ENCODE assay signal across 6 cellular contexts in the genomic region with DNA sequence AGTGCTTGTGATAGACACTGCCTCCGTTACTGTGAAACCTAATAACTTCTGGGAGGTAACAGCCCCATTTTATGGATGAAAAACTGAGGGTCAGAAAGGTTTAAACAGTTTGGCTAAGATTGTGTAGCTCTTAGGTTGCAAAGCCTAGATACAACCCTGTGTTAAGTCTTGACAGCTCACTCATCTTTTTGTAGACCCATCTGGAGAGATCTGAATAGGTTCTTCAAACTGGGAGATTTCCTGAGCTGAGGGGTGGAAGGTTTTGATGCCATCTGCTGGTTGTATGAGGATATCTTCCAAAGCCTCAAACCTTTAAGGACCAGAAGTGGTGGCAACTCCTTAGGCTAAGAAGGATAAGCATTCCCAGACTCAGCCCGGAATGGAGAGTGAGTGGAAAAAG. TPM values are rescaled to one million over a fixed set of nuclear protein-coding genes. Genes with fewer than 3 reads are reported as not detected.
A peak's percentile ranks its signal among the peaks of the same experiment; 100 is the strongest.
DNase-seq lines count a peak whose midpoint lies in the region; ATAC-seq and TF ChIP-seq lines count a peak whose summit lies in the region.

No MANE protein-coding gene starts in this region.

- no peaks in the 10 kb centered on the region for H3K36me3 ChIP-seq in adrenal gland (replicated peaks in 1 of 2)

- intact Hi-C loops in adrenal gland (cut with DNase I), result loop anchor here (5.0 to 10.0 kb wide), 6 partner anchors 47 to 297 kb away; a partner anchor contains a TSS

- TF ChIP-seq CTCF in adrenal gland (IDR thresholded peaks at IDR 0.05), result peak; percentile 19 to 53 (median 48)

- H3K9me3 ChIP-seq in adrenal gland (replicated peaks in 1 of 3), result no peaks in the 10 kb centered on the region

- peaks cover 4 to 12% of the 10 kb centered on the region in 2 donors for H3K4me1 ChIP-seq in adrenal gland (replicated peaks in 1 of 2)

- DNase-seq in ELF-1 (ENCODE audit: low read depth, low spot score) (peak; percentile 55), LHCN-M2 (ENCODE audit: low read depth) (peak; percentile 54), adrenal gland (peak in 2 of 7 donors; percentile 25 to 33), myocyte (ENCODE audit: low read depth) (peak; percentile 52)

- no peak overlapping the region for H3K27ac ChIP-seq in adrenal gland

- no peak overlapping the region for H3K4me3 ChIP-seq in adrenal gland

- WGBS in adrenal gland, 4 donors, result 74 to 83% (median 80%) methylated on average over 2 of the region's 2 CpGs

- H3K27me3 ChIP-seq in adrenal gland, result no peaks in the 10 kb centered on the region

- TF ChIP-seq POLR2A in adrenal gland (IDR thresholded peaks at IDR 0.05), result no peak

- no peak for ATAC-seq in HG02884 (IDR thresholded peaks at IDR 0.05; ENCODE audit: unreplicated experiment)
- no peak for ATAC-seq in HG03571 (IDR thresholded peaks at IDR 0.05; ENCODE audit: unreplicated experiment)

RNA-seq across cellular contexts. Expression of a gene that starts 8.3 kb away (rescaled TPM):
- total RNA-seq in LHCN-M2 (2014; rRNA removed) (0.32 and 0.46 TPM in 2 replicates), adrenal gland (1 to 10 TPM in 6 of 8 donors, under 1 TPM in 2; 0.18 to 4.4 (median 1.8) TPM), myocyte (1.2 and 2.2 TPM in 2 replicates)
- polyA plus RNA-seq in LHCN-M2 (2012), result 0.35 TPM
- polyA plus RNA-seq in adrenal gland, result 10 to 100 TPM in 1 of 3 donors, 1 to 10 TPM in 2; 1.6 to 15.7 (median 5.2) TPM
- 1.7 TPM for polyA plus RNA-seq in myocyte (2012)

RNA-seq across cellular contexts. Expression of a gene that starts 16.1 kb away (rescaled TPM):
- total RNA-seq in LHCN-M2 (2014; rRNA removed), result 25.3 TPM in 2 replicates
- polyA plus RNA-seq in LHCN-M2 (2012), result 11.6 TPM
- total RNA-seq in adrenal gland, result 10 to 100 TPM in 7 of 8 donors, 1 to 10 TPM in 1; 6.8 to 13.6 (median 12.0) TPM
- 10 to 100 TPM in 1 of 3 donors, 1 to 10 TPM in 2; 5.5 to 10.3 (median 6.5) TPM for polyA plus RNA-seq in adrenal gland
- 12.3 and 14.3 TPM in 2 replicates for total RNA-seq in myocyte
- 11.0 TPM for polyA plus RNA-seq in myocyte (2012)

RNA-seq across cellular contexts. Expression of a gene that starts 26.5 kb away (rescaled TPM):
- 50.3 and 55.1 TPM in 2 replicates for total RNA-seq in LHCN-M2 (2014; rRNA removed)
- 42.7 TPM for polyA plus RNA-seq in LHCN-M2 (2012)
- total RNA-seq in adrenal gland, result 100 to 1,000 TPM in 1 of 8 donors, 10 to 100 TPM in 7; 29.6 to 111 (median 52.5) TPM
- polyA plus RNA-seq in adrenal gland, result 10 to 100 TPM; 28.2 to 69.4 (median 34.9) TPM
- total RNA-seq in myocyte, result 42.8 and 47.4 TPM in 2 replicates
- 63.4 TPM for polyA plus RNA-seq in myocyte (2012)

RNA-seq across cellular contexts. Expression of a gene that starts 43.9 kb away (rescaled TPM):
- total RNA-seq in LHCN-M2 (2014; rRNA removed) (5.2 and 5.4 TPM in 2 replicates), adrenal gland (100 to 1,000 TPM in 7 of 8 donors, 10 to 100 TPM in 1; 96.9 to 423 (median 154) TPM), myocyte (4.1 TPM in 2 replicates)
- polyA plus RNA-seq in LHCN-M2 (2012), result 2.1 TPM
- 100 to 1,000 TPM; 157 to 353 (median 220) TPM for polyA plus RNA-seq in adrenal gland
- polyA plus RNA-seq in myocyte (2012), result 12.6 TPM
